Comparison of ENCODE assay signal across 8 cellular contexts in genomic region chr4:24988776-24989175, GRCh38. TPM values are rescaled to one million over a fixed set of nuclear protein-coding genes. Genes with fewer than 3 reads are reported as not detected.
DNase-seq lines count a peak whose midpoint lies in the region; ATAC-seq and TF ChIP-seq lines count a peak whose summit lies in the region.

No MANE protein-coding gene starts in this region.

- TF ChIP-seq CTCF in AG09309 (IDR thresholded peaks at IDR 0.05; ENCODE audit: control insufficient read depth, insufficient read depth, low read depth, low read length, missing control alignments) (peak; percentile 71), HL-60 (IDR thresholded peaks at IDR 0.05; ENCODE audit: insufficient read depth, low read length) (peak; percentile 33), VCaP (conservative IDR thresholded peaks at IDR 0.05) (peak; percentile 69)

- no peaks in the 10 kb centered on the region for H3K27me3 ChIP-seq in HL-60 (ENCODE audit: insufficient read depth, poor library complexity, severe bottlenecking)
- no peaks in the 10 kb centered on the region for H3K27me3 ChIP-seq in iPS DF 6.9 (ENCODE audit: control insufficient read depth, insufficient read depth, low read length)

- H3K27ac ChIP-seq in HL-60 (replicated peaks) (no peak overlapping the region), VCaP (no peak overlapping the region), iPS DF 6.9 (ENCODE audit: low read length) (no peak overlapping the region)

- no peak for ATAC-seq in HG02973 (IDR thresholded peaks at IDR 0.05; ENCODE audit: unreplicated experiment)

- DNase-seq in AG09309 (ENCODE audit: low read depth) (peak; percentile 18), HL-60 (ENCODE audit: low read depth in 1 of 2, low spot score in 1 of 2) (peak in 1 of 2 experiments; percentile 45), iPS DF 6.9 (ENCODE audit: low read depth, low spot score) (peak; percentile 87), retina (no peak), ureter (ENCODE audit: low spot score) (no peak)
- no peak for DNase-seq in stimulated activated CD8-positive, alpha-beta memory T cell treated with anti-CD3 and anti-CD28 coated beads, Interleukin-4, amount 100 ng/mL, for 48 hours

- H3K9me3 ChIP-seq in iPS DF 6.9 (ENCODE audit: control insufficient read depth, insufficient read depth, low read length), result no peaks in the 10 kb centered on the region

- H3K4me1 ChIP-seq in iPS DF 6.9 (ENCODE audit: control insufficient read depth, insufficient read depth, low read length), result no peaks in the 10 kb centered on the region; the same call in 1 of the 2 replicates

- H3K36me3 ChIP-seq in iPS DF 6.9 (ENCODE audit: control insufficient read depth, insufficient read depth, low read length), result no peaks in the 10 kb centered on the region

- WGBS in iPS DF 6.9 (ENCODE audit: insufficient coverage, insufficient read length), result no CpG with 5 or more reads among the region's 1 CpG

- H3K4me3 ChIP-seq in AG09309 (ENCODE audit: control insufficient read depth, low read depth, low read length) (no peak overlapping the region), HL-60 (replicated peaks; ENCODE audit: insufficient read depth, low read length) (no peak overlapping the region), iPS DF 6.9 (ENCODE audit: low read length) (no peak overlapping the region)

RNA-seq across cellular contexts. Expression of gene LGI2, which starts 42.0 kb away (rescaled TPM):
- total RNA-seq in ureter, result 1.5 TPM

Comparison
In these comparisons a context has a peak if more than half of its experiments do, and no peak if none do; other contexts are left out.
1. DNase-seq: peak in AG09309 (single experiment) and iPS DF 6.9 (single experiment); none in retina (single experiment), ureter (single experiment) and stimulated activated CD8-positive, alpha-beta memory T cell treated with anti-CD3 and anti-CD28 coated beads, Interleukin-4, amount 100 ng/mL, for 48 hours (single experiment).
2. Peak in every context shown above with its lines, with median percentiles within 50 percentile points of each other: CTCF ChIP-seq.